In genomic region chr1:10253755-10254154, GRCh38 we compare ENCODE assay signal across 8 cellular contexts. TPM values are rescaled to one million over a fixed set of nuclear protein-coding genes. Genes with fewer than 3 reads are reported as not detected.
DNase-seq lines count a peak whose midpoint lies in the region; ATAC-seq and TF ChIP-seq lines count a peak whose summit lies in the region.

No MANE protein-coding gene starts in this region.

- H3K4me3 Mint-ChIP-seq in activated T-helper 1 cell treated with anti-CD3 and anti-CD28 coated beads, Interleukin-12 subunit alpha, Interleukin-12 subunit beta, Interleukin-2, Interleukin-4 antibody, amounts not matched to agents 30 ng/mL and 10 ng/mL and 1 ng/mL, durations not matched to agents 14 hours and 24 hours and 36 hours = no peak overlapping the region

- H3K4me1 Mint-ChIP-seq in activated T-helper 1 cell treated with anti-CD3 and anti-CD28 coated beads, Interleukin-12 subunit alpha, Interleukin-12 subunit beta, Interleukin-2, Interleukin-4 antibody, amounts not matched to agents 30 ng/mL and 10 ng/mL and 1 ng/mL, durations not matched to agents 14 hours and 24 hours and 36 hours (ENCODE audit: low read depth) = peaks cover 7% of the 10 kb centered on the region

- H3K9me3 ChIP-seq in right atrium auricular region (no peaks in the 10 kb centered on the region), spleen (no peaks in the 10 kb centered on the region), prostate gland (no peaks in the 10 kb centered on the region)

- peak overlapping the region; percentile 24 to 66 for H3K27ac ChIP-seq in right atrium auricular region
- H3K27ac ChIP-seq in spleen = peak overlapping the region in 6 of 8 donors; percentile 1 to 50 (median 35)
- H3K27ac ChIP-seq in prostate gland = no peak overlapping the region

- H3K27me3 ChIP-seq in right atrium auricular region (no peaks in the 10 kb centered on the region), spleen (replicated peaks in 1 of 7) (no peaks in the 10 kb centered on the region), prostate gland (replicated peaks; ENCODE audit: insufficient read depth) (no peaks in the 10 kb centered on the region)

- no peak for TF ChIP-seq POLR2A in spleen (IDR thresholded peaks at IDR 0.05)
- no peak for TF ChIP-seq POLR2A in prostate gland (IDR thresholded peaks at IDR 0.05)

- H3K36me3 ChIP-seq in right atrium auricular region = peaks cover 19% of the 10 kb centered on the region
- peaks cover 0 to 29% (median 6%) of the 10 kb centered on the region in 6 donors for H3K36me3 ChIP-seq in spleen
- H3K36me3 ChIP-seq in prostate gland = no peaks in the 10 kb centered on the region

- H3K9me3 Mint-ChIP-seq in activated T-helper 1 cell treated with anti-CD3 and anti-CD28 coated beads, Interleukin-12 subunit alpha, Interleukin-12 subunit beta, Interleukin-2, Interleukin-4 antibody, amounts not matched to agents 30 ng/mL and 10 ng/mL and 1 ng/mL, durations not matched to agents 14 hours and 24 hours and 36 hours = no peaks in the 10 kb centered on the region

- no peaks in the 10 kb centered on the region for H3K27me3 Mint-ChIP-seq in activated T-helper 1 cell treated with anti-CD3 and anti-CD28 coated beads, Interleukin-12 subunit alpha, Interleukin-12 subunit beta, Interleukin-2, Interleukin-4 antibody, amounts not matched to agents 30 ng/mL and 10 ng/mL and 1 ng/mL, durations not matched to agents 14 hours and 24 hours and 36 hours (ENCODE audit: insufficient read depth)

- peak; percentile 14 for DNase-seq in HuH-7.5 (ENCODE audit: low spot score)
- no peak for DNase-seq in activated T-helper 1 cell treated with anti-CD3 and anti-CD28 coated beads, Interleukin-12 subunit alpha, Interleukin-12 subunit beta, Interleukin-2, Interleukin-4 antibody, amounts not matched to agents 30 ng/mL and 10 ng/mL and 1 ng/mL, durations not matched to agents 14 hours and 24 hours and 36 hours (ENCODE audit: low spot score)
- DNase-seq in right atrium auricular region (ENCODE audit: low spot score) = no peak
- no peak for DNase-seq in spleen
- DNase-seq in prostate gland (ENCODE audit: low spot score) = no peak
- DNase-seq in stimulated activated CD4-positive, alpha-beta T cell treated with anti-CD3 and anti-CD28 coated beads, Interleukin-12 subunit alpha, Interleukin-12 subunit beta, amount 100 ng/mL, for 4 hours = no peak
- no peak for DNase-seq in activated T-cell treated with anti-CD3 and anti-CD28 coated beads, Interleukin-2, amount 50 U/mL, for 1 hour

- H3K4me3 ChIP-seq in right atrium auricular region (no peak overlapping the region), spleen (no peak overlapping the region), prostate gland (no peak overlapping the region)

- 33 to 58% (median 49%) methylated on average over 3 of the region's 3 CpGs for WGBS in spleen, 5 donors
- WGBS in prostate gland = 0% methylated on average over 3 of the region's 3 CpGs

- no peak for ATAC-seq in GM21360 (IDR thresholded peaks at IDR 0.05; ENCODE audit: unreplicated experiment)

- no peak for TF ChIP-seq CTCF in right atrium auricular region (IDR thresholded peaks at IDR 0.05)
- no peak for TF ChIP-seq CTCF in spleen (IDR thresholded peaks at IDR 0.05 in 8 of 11, conservative IDR thresholded peaks at IDR 0.05 in 3 of 11)
- TF ChIP-seq CTCF in prostate gland (IDR thresholded peaks at IDR 0.05) = no peak

- H3K27ac Mint-ChIP-seq in activated T-helper 1 cell treated with anti-CD3 and anti-CD28 coated beads, Interleukin-12 subunit alpha, Interleukin-12 subunit beta, Interleukin-2, Interleukin-4 antibody, amounts not matched to agents 30 ng/mL and 10 ng/mL and 1 ng/mL, durations not matched to agents 14 hours and 24 hours and 36 hours = peak overlapping the region; percentile 8

- peaks cover 5% of the 10 kb centered on the region for H3K36me3 Mint-ChIP-seq in activated T-helper 1 cell treated with anti-CD3 and anti-CD28 coated beads, Interleukin-12 subunit alpha, Interleukin-12 subunit beta, Interleukin-2, Interleukin-4 antibody, amounts not matched to agents 30 ng/mL and 10 ng/mL and 1 ng/mL, durations not matched to agents 14 hours and 24 hours and 36 hours (ENCODE audit: low read depth)

- intact Hi-C loops in activated T-helper 1 cell treated with anti-CD3 and anti-CD28 coated beads, Interleukin-12 subunit alpha, Interleukin-12 subunit beta, Interleukin-2, Interleukin-4 antibody, amounts not matched to agents 30 ng/mL and 10 ng/mL and 1 ng/mL, durations not matched to agents 14 hours and 24 hours and 36 hours (cut with micrococcal nuclease) = loop anchor here (5.0 kb wide), 1 partner anchor 41 kb away; the partner anchor contains the start of gene KIF1B
- intact Hi-C loops in spleen (cut with DNase I; ENCODE audit: low total_unique reads) = no loop called here
- intact Hi-C loops in prostate gland (cut with DNase I) = no loop called here

- H3K4me1 ChIP-seq in right atrium auricular region (peaks cover 0 to 52% of the 10 kb centered on the region in 2 donors), spleen (peaks cover 0 to 57% (median 16%) of the 10 kb centered on the region in 6 donors), prostate gland (replicated peaks) (no peaks in the 10 kb centered on the region)

RNA-seq across cellular contexts. Expression of gene KIF1B, which starts 43.4 kb away (rescaled TPM):
- total RNA-seq in activated T-helper 1 cell treated with anti-CD3 and anti-CD28 coated beads, Interleukin-12 subunit alpha, Interleukin-12 subunit beta, Interleukin-2, Interleukin-4 antibody, amounts not matched to agents 30 ng/mL and 10 ng/mL and 1 ng/mL, durations not matched to agents 14 hours and 24 hours and 36 hours = 15.8 and 19.0 TPM in 2 replicates
- total RNA-seq in right atrium auricular region (10 to 100 TPM; 55.7 to 63.9 TPM), spleen (10 to 100 TPM; 29.9 to 53.5 (median 37.4) TPM), prostate gland (10 to 100 TPM; 31.3 to 56.8 TPM)
- polyA plus RNA-seq in spleen = 1 to 10 TPM; 1.6 to 4.8 (median 2.4) TPM

Comparison
In these comparisons a context has a peak if more than half of its experiments do, and no peak if none do; other contexts are left out.
1. H3K27ac ChIP-seq: peak in right atrium auricular region (2 of 2) and spleen (6 of 8); none in prostate gland (0 of 2).